Comparison of ENCODE assay signal across 19 cellular contexts in the genomic region with DNA sequence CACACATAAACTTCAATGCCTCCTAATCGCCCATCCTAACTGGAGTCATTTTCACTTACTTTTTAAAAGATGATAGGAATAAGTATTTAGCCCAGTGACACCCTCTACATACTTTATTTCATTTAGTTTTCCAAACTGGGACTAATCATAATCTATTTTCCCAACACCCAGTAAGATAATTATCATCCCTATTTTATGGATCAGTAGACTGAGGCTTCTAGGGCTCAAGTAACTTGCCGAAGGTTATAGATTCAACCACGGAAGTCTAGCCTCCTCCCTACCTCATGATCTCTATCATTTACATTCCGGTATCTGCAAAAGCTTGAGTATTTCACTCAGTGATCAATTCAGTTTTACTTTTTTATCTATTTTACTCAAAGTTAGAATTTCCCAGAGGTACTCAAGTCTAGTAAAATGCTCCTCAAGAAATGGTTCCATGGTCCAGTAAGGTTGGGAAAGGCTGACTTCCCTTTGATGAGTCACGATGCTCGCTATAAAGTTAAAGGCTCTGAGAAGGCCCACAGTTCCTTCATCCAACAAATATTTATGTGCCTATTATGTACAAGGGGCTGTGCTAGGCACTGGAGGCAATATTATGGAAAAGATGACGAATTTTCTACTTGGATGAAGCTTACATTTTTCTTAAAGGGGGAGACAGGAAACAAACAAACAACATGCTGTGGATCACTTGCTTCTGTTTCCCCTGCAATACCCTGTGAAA.
"Had no signal": no experiment of that assay in that cellular context is flagged by ENCODE, and none has a peak within 500 bp of the region (broad histone marks: within the 10 kb centered on the region; RNA-seq: fewer than 3 reads in every experiment).

No MANE protein-coding gene starts in this region.

- H3K27me3 ChIP-seq: pancreas, tibial artery, uterus had no signal

- H3K4me3 ChIP-seq: left ventricle myocardium inferior, pancreas, tibial artery, uterus had no signal

- DNase-seq: activated CD4-positive, alpha-beta T cell treated with anti-CD3 and anti-CD28 coated beads, Interleukin-2, amount 50 U/mL, for 1 hour; activated CD4-positive, CD25-positive, alpha-beta regulatory T cell treated with anti-CD3 and anti-CD28 coated beads, Interleukin-2, amount 50 U/mL, for 72 hours; activated CD8-positive, alpha-beta T cell treated with anti-CD3 and anti-CD28 coated beads, Interleukin-2, amount 10 ng/mL, durations not matched to agents 7 days and 5 days; aorta; effector CD4-positive, alpha-beta T cell; foreskin fibroblast; immature natural killer cell; left ventricle myocardium inferior; mammary epithelial cell; pancreas; small intestine; stimulated activated CD4-positive, alpha-beta T cell treated with anti-CD3 and anti-CD28 coated beads, Interleukin-2, amount 100 ng/mL, for 24 hours; stimulated activated naive CD8-positive, alpha-beta T cell treated with anti-CD3 and anti-CD28 coated beads, Interleukin-15, amount 100 ng/mL, for 72 hours; T-helper 2 cell; tibial artery; uterus had no signal

- H3K36me3 ChIP-seq: left ventricle myocardium inferior, pancreas, tibial artery, uterus had no signal

- ATAC-seq: activated CD8-positive, alpha-beta T cell treated with anti-CD3 and anti-CD28 coated beads, Interleukin-2, amount 10 ng/mL, durations not matched to agents 7 days and 5 days; activated naive CD4-positive, alpha-beta T cell treated with anti-CD3 and anti-CD28 coated beads, Interleukin-2, amount 50 U/mL, for 72 hours; pancreas; sciatic nerve; stimulated activated effector memory CD8-positive, alpha-beta T cell treated with anti-CD3 and anti-CD28 coated beads, Interleukin-12 subunit alpha, Interleukin-12 subunit beta, amount 100 ng/mL, for 72 hours; stimulated activated naive CD8-positive, alpha-beta T cell treated with anti-CD3 and anti-CD28 coated beads, Interleukin-15, amount 100 ng/mL, for 72 hours had no signal

- H3K27ac ChIP-seq: left ventricle myocardium inferior, pancreas, tibial artery, uterus had no signal

- H3K9me3 ChIP-seq: left ventricle myocardium inferior, pancreas, tibial artery, uterus had no signal

- H3K4me1 ChIP-seq: left ventricle myocardium inferior, tibial artery, uterus had no signal
